Comparison of ENCODE assay signal across 13 cellular contexts in the genomic region with DNA sequence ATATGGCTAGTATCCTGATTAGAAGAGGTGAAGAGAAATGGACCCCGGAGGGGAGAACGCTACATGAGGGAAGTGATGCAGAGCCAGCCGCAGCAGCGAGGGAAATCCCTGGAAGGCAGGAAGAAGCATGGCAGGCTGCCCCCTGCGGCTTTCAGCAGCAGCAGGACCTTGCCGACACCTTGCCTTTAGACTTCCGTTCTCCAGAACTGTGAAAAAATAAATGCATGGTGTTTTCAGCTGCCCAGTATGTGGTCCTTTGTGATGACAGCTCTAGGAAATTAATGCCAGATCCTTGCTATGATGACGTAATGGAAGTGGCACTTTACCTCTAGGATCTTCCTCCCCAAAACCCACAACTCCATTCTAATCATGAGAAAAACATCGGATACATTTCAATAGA. TPM values are rescaled to one million over a fixed set of nuclear protein-coding genes. Genes with fewer than 3 reads are reported as not detected.
A peak's percentile ranks its signal among the peaks of the same experiment; 100 is the strongest.
DNase-seq lines count a peak whose midpoint lies in the region; ATAC-seq, FAIRE-seq and TF ChIP-seq lines count a peak whose summit lies in the region.
"Had no signal": no experiment of that assay in that cellular context is flagged by ENCODE, and none has a peak within 500 bp of the region (broad histone marks: within the 10 kb centered on the region; RNA-seq: fewer than 3 reads in every experiment).

No MANE protein-coding gene starts in this region.

- H3K27ac Mint-ChIP-seq in activated CD4-positive, alpha-beta T cell treated with anti-CD3 and anti-CD28 coated beads, Interleukin-2, amount 10 ng/mL, durations not matched to agents 24 days and 14 days: no peak overlapping the region
- no peak overlapping the region for H3K27ac Mint-ChIP-seq in activated CD4-positive, alpha-beta T cell treated with anti-CD3 and anti-CD28 coated beads, Interleukin-2, amount 10 ng/mL, durations not matched to agents 7 days and 5 days
- H3K27ac Mint-ChIP-seq: progenitor cell of endocrine pancreas had no signal

- POLR2A ChIA-PET in activated CD4-positive, alpha-beta T cell treated with anti-CD3 and anti-CD28 coated beads, Interleukin-2, amount 10 ng/mL, durations not matched to agents 7 days and 5 days (lab: Charles Lee): no interaction called here

- in situ Hi-C loops in GM13976 (cut with MboI; ENCODE audit: low sequenced_read_pairs, unreplicated experiment): no loop called here

- FAIRE-seq in RCC 7860 (lab: Jason Lieb, UNC): no peak
- FAIRE-seq: colon, GM12892 had no signal

- peaks cover 8% of the 10 kb centered on the region for H3K4me1 Mint-ChIP-seq in activated CD4-positive, alpha-beta T cell treated with anti-CD3 and anti-CD28 coated beads, Interleukin-2, amount 10 ng/mL, durations not matched to agents 24 days and 14 days
- peaks cover 7% of the 10 kb centered on the region for H3K4me1 Mint-ChIP-seq in activated CD4-positive, alpha-beta T cell treated with anti-CD3 and anti-CD28 coated beads, Interleukin-2, amount 10 ng/mL, durations not matched to agents 7 days and 5 days

- peaks cover 1% of the 10 kb centered on the region for H3K27me3 Mint-ChIP-seq in activated CD4-positive, alpha-beta T cell treated with anti-CD3 and anti-CD28 coated beads, Interleukin-2, amount 10 ng/mL, durations not matched to agents 24 days and 14 days
- no peaks in the 10 kb centered on the region for H3K27me3 Mint-ChIP-seq in activated CD4-positive, alpha-beta T cell treated with anti-CD3 and anti-CD28 coated beads, Interleukin-2, amount 10 ng/mL, durations not matched to agents 7 days and 5 days
- H3K27me3 Mint-ChIP-seq: progenitor cell of endocrine pancreas had no signal

- no peaks in the 10 kb centered on the region for H3K36me3 Mint-ChIP-seq in activated CD4-positive, alpha-beta T cell treated with anti-CD3 and anti-CD28 coated beads, Interleukin-2, amount 10 ng/mL, durations not matched to agents 24 days and 14 days (ENCODE audit: low read depth)
- H3K36me3 Mint-ChIP-seq in activated CD4-positive, alpha-beta T cell treated with anti-CD3 and anti-CD28 coated beads, Interleukin-2, amount 10 ng/mL, durations not matched to agents 7 days and 5 days (ENCODE audit: low read depth): no peaks in the 10 kb centered on the region

- CTCF ChIA-PET in activated CD4-positive, alpha-beta T cell treated with anti-CD3 and anti-CD28 coated beads, Interleukin-2, amount 10 ng/mL, durations not matched to agents 7 days and 5 days (lab: Charles Lee): interaction anchor here (0.6 to 1.0 kb wide), 2 partner anchors 30 to 302 kb away, joined by 3 read pairs; no protein-coding TSS in a partner anchor

- H3K9me3 Mint-ChIP-seq in activated CD4-positive, alpha-beta T cell treated with anti-CD3 and anti-CD28 coated beads, Interleukin-2, amount 10 ng/mL, durations not matched to agents 24 days and 14 days: peaks cover 3% of the 10 kb centered on the region
- no peaks in the 10 kb centered on the region for H3K9me3 Mint-ChIP-seq in activated CD4-positive, alpha-beta T cell treated with anti-CD3 and anti-CD28 coated beads, Interleukin-2, amount 10 ng/mL, durations not matched to agents 7 days and 5 days

- intact Hi-C loops in activated CD4-positive, alpha-beta T cell treated with anti-CD3 and anti-CD28 coated beads, Interleukin-2, amount 10 ng/mL, durations not matched to agents 24 days and 14 days (cut with micrococcal nuclease): no loop called here

- no peak for ATAC-seq in stimulated activated naive CD8-positive, alpha-beta T cell treated with anti-CD3 and anti-CD28 coated beads, Interleukin-15, Interleukin-2, amounts not matched to agents 100 U/mL and 50 U/mL, for 24 hours
- no peak for ATAC-seq in HG02973 (IDR thresholded peaks at IDR 0.05; ENCODE audit: unreplicated experiment)

- peak; percentile 60 for DNase-seq in activated CD4-positive, alpha-beta T cell treated with anti-CD3 and anti-CD28 coated beads, Interleukin-2, amount 10 ng/mL, durations not matched to agents 24 days and 14 days
- no peak for DNase-seq in activated CD4-positive, alpha-beta T cell treated with anti-CD3 and anti-CD28 coated beads, Interleukin-2, amount 10 ng/mL, durations not matched to agents 7 days and 5 days
- peak; percentile 11 for DNase-seq in RCC 7860 (ENCODE audit: low spot score)
- DNase-seq in dermis blood vessel endothelial cell: peak; percentile 50
- DNase-seq in stimulated activated naive CD8-positive, alpha-beta T cell treated with anti-CD3 and anti-CD28 coated beads, Interleukin-15, Interleukin-2, amounts not matched to agents 100 U/mL and 50 U/mL, for 24 hours: peak; percentile 23
- no peak for DNase-seq in DMS53 (lab: John Stamatoyannopoulos, UW)
- DNase-seq in GM13976 (ENCODE audit: low spot score): no peak
- DNase-seq: mammary epithelial cell, NCI-H524 had no signal

- TF ChIP-seq CTCF in GM13976 (IDR thresholded peaks at IDR 0.05; ENCODE audit: borderline replicate concordance, control extremely low read depth, extremely low read depth, insufficient read depth, missing control alignments): no peak

- peak overlapping the region; percentile 50 for H3K4me3 Mint-ChIP-seq in activated CD4-positive, alpha-beta T cell treated with anti-CD3 and anti-CD28 coated beads, Interleukin-2, amount 10 ng/mL, durations not matched to agents 24 days and 14 days
- no peak overlapping the region for H3K4me3 Mint-ChIP-seq in activated CD4-positive, alpha-beta T cell treated with anti-CD3 and anti-CD28 coated beads, Interleukin-2, amount 10 ng/mL, durations not matched to agents 7 days and 5 days

RNA-seq across cellular contexts. Expression of a gene that starts 9.7 kb away (rescaled TPM):
- 14.3 and 16.5 TPM in 2 replicates for total RNA-seq in activated CD4-positive, alpha-beta T cell treated with anti-CD3 and anti-CD28 coated beads, Interleukin-2, amount 10 ng/mL, durations not matched to agents 24 days and 14 days
- 10 to 100 TPM; 11.4 to 13.1 TPM for total RNA-seq in activated CD4-positive, alpha-beta T cell treated with anti-CD3 and anti-CD28 coated beads, Interleukin-2, amount 10 ng/mL, durations not matched to agents 7 days and 5 days
- total RNA-seq in dermis blood vessel endothelial cell: 15.5 and 17.8 TPM in 2 replicates

RNA-seq across cellular contexts. Expression of a gene that starts 22.1 kb away (rescaled TPM):
- 0.09 and 0.24 TPM in 2 replicates for total RNA-seq in activated CD4-positive, alpha-beta T cell treated with anti-CD3 and anti-CD28 coated beads, Interleukin-2, amount 10 ng/mL, durations not matched to agents 24 days and 14 days
- under 1 TPM in 1 of 2 experiments, not detected in 1; 0.20 TPM for total RNA-seq in activated CD4-positive, alpha-beta T cell treated with anti-CD3 and anti-CD28 coated beads, Interleukin-2, amount 10 ng/mL, durations not matched to agents 7 days and 5 days
- 1.7 and 2.1 TPM in 2 replicates for total RNA-seq in dermis blood vessel endothelial cell

Comparison
In these comparisons a context has a peak if more than half of its experiments do, and no peak if none do; other contexts are left out.
1. DNase-seq: peak in activated CD4-positive, alpha-beta T cell treated with anti-CD3 and anti-CD28 coated beads, Interleukin-2, amount 10 ng/mL, durations not matched to agents 24 days and 14 days (single experiment), RCC 7860 (single experiment), dermis blood vessel endothelial cell (single experiment) and stimulated activated naive CD8-positive, alpha-beta T cell treated with anti-CD3 and anti-CD28 coated beads, Interleukin-15, Interleukin-2, amounts not matched to agents 100 U/mL and 50 U/mL, for 24 hours (single experiment); none in activated CD4-positive, alpha-beta T cell treated with anti-CD3 and anti-CD28 coated beads, Interleukin-2, amount 10 ng/mL, durations not matched to agents 7 days and 5 days (single experiment), DMS53 (single experiment) and GM13976 (single experiment).